12 cellular contexts compared by ENCODE assay signal in the genomic region with DNA sequence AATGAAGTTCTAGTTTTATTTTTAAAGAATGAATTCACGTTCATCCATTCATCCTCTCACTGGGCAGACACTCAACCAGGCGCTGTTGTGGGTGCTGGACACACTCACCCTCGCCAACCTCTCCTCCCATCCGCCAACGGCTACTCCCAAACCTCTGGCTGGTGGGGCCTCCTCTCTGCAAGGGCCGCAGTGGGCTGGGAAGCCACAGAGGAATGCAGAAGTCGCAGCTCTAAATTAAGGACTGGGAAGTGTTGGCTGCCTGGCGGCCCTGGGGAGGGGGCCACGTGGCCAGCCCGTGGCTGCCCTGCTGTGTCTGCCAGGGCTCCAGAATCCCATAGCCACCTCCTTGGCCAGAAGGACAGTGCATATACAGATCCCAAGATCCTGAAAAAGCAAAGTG. TPM values are rescaled to one million over a fixed set of nuclear protein-coding genes. Genes with fewer than 3 reads are reported as not detected.
DNase-seq lines count a peak whose midpoint lies in the region; ATAC-seq and TF ChIP-seq lines count a peak whose summit lies in the region.
"Had no signal": no experiment of that assay in that cellular context is flagged by ENCODE, and none has a peak within 500 bp of the region (broad histone marks: within the 10 kb centered on the region; RNA-seq: fewer than 3 reads in every experiment).

No MANE protein-coding gene starts in this region.

- intact Hi-C loops in activated naive CD4-positive, alpha-beta T cell treated with anti-CD3 and anti-CD28 coated beads for 36 hours (cut with micrococcal nuclease), result loop anchor here (2.0 to 10.0 kb wide), 3 partner anchors 81 to 741 kb away; a partner anchor contains a TSS
- intact Hi-C loops in gastrocnemius medialis (cut with DNase I; ENCODE audit: low total_unique reads), result no loop called here

- no peaks in the 10 kb centered on the region for H3K9me3 Mint-ChIP-seq in activated naive CD4-positive, alpha-beta T cell treated with anti-CD3 and anti-CD28 coated beads for 36 hours
- H3K9me3 Mint-ChIP-seq in effector memory CD8-positive, alpha-beta T cell, result no peaks in the 10 kb centered on the region
- H3K9me3 Mint-ChIP-seq in stimulated activated memory B cell treated with anti-CD40 and anti-IgM and Interleukin-4, amounts not matched to agents 10 μg/mL and 1 μg/mL and 100 μg/mL, for 72 hours, result no peaks in the 10 kb centered on the region
- H3K9me3 Mint-ChIP-seq in mesothelial cell of epicardium, result peaks cover 8% of the 10 kb centered on the region

- no peaks in the 10 kb centered on the region for H3K27me3 ChIP-seq in gastrocnemius medialis

- CTCF ChIA-PET in activated naive CD4-positive, alpha-beta T cell treated with anti-CD3 and anti-CD28 coated beads for 36 hours (lab: Charles Lee), result interaction anchor here (0.9 to 1.7 kb wide), 5 partner anchors 13 to 73 kb away, joined by 3 to 9 read pairs (median 6); no protein-coding TSS in a partner anchor

- TF ChIP-seq POLR2A in gastrocnemius medialis (IDR thresholded peaks at IDR 0.05), result no peak

- H3K36me3 Mint-ChIP-seq in activated naive CD4-positive, alpha-beta T cell treated with anti-CD3 and anti-CD28 coated beads for 36 hours (ENCODE audit: low read depth), result peaks cover 51% of the 10 kb centered on the region
- H3K36me3 Mint-ChIP-seq in effector memory CD8-positive, alpha-beta T cell (ENCODE audit: insufficient read depth), result peaks cover 25% of the 10 kb centered on the region
- H3K36me3 Mint-ChIP-seq in stimulated activated memory B cell treated with anti-CD40 and anti-IgM and Interleukin-4, amounts not matched to agents 10 μg/mL and 1 μg/mL and 100 μg/mL, for 72 hours, result peaks cover 20% of the 10 kb centered on the region
- H3K36me3 Mint-ChIP-seq in mesothelial cell of epicardium, result no peaks in the 10 kb centered on the region

- H3K4me3 Mint-ChIP-seq in activated naive CD4-positive, alpha-beta T cell treated with anti-CD3 and anti-CD28 coated beads for 36 hours, result peak overlapping the region; percentile 86
- H3K4me3 Mint-ChIP-seq in effector memory CD8-positive, alpha-beta T cell, result peak overlapping the region; percentile 81 to 89
- H3K4me3 Mint-ChIP-seq in stimulated activated memory B cell treated with anti-CD40 and anti-IgM and Interleukin-4, amounts not matched to agents 10 μg/mL and 1 μg/mL and 100 μg/mL, for 72 hours, result peak overlapping the region; percentile 76
- no peak overlapping the region for H3K4me3 Mint-ChIP-seq in mesothelial cell of epicardium

- H3K4me1 ChIP-seq in gastrocnemius medialis, result no peaks in the 10 kb centered on the region

- no peaks in the 10 kb centered on the region for H3K27me3 Mint-ChIP-seq in activated naive CD4-positive, alpha-beta T cell treated with anti-CD3 and anti-CD28 coated beads for 36 hours (ENCODE audit: low read depth)
- H3K27me3 Mint-ChIP-seq in effector memory CD8-positive, alpha-beta T cell, result no peaks in the 10 kb centered on the region
- H3K27me3 Mint-ChIP-seq in stimulated activated memory B cell treated with anti-CD40 and anti-IgM and Interleukin-4, amounts not matched to agents 10 μg/mL and 1 μg/mL and 100 μg/mL, for 72 hours, result no peaks in the 10 kb centered on the region
- H3K27me3 Mint-ChIP-seq in mesothelial cell of epicardium (ENCODE audit: low read depth), result no peaks in the 10 kb centered on the region

- ATAC-seq in effector memory CD8-positive, alpha-beta T cell (replicated peaks), result no peak
- no peak for ATAC-seq in stimulated activated memory B cell treated with anti-CD40 and anti-IgM and Interleukin-4, amounts not matched to agents 10 μg/mL and 1 μg/mL and 100 μg/mL, for 72 hours
- no peak for ATAC-seq in gastrocnemius medialis
- ATAC-seq: Panc1 had no signal

- in situ Hi-C loops in gastrocnemius medialis (cut with MboI; ENCODE audit: low sequenced_read_pairs in 4 of 4), result no loop called here

- DNase-seq in activated naive CD4-positive, alpha-beta T cell treated with anti-CD3 and anti-CD28 coated beads for 36 hours, result no peak
- no peak for DNase-seq in activated naive CD4-positive, alpha-beta T cell (lab: John Stamatoyannopoulos, UW)
- DNase-seq in NOMO-1 treated with dmso at 0.1 percent for 144 hours (lab: John Stamatoyannopoulos, UW; ENCODE audit: unreplicated experiment), result peak; percentile 12
- DNase-seq in effector memory CD8-positive, alpha-beta T cell, result no peak
- no peak for DNase-seq in NAMALWA (ENCODE audit: low spot score)
- DNase-seq in mesothelial cell of epicardium (ENCODE audit: low spot score in 2 of 2, unreplicated experiment in 2 of 2), result no peak
- DNase-seq in gastrocnemius medialis, result no peak

- no peak overlapping the region for H3K4me3 ChIP-seq in gastrocnemius medialis
- H3K4me3 ChIP-seq: cardiac muscle cell had no signal

- peaks cover 91% of the 10 kb centered on the region for H3K4me1 Mint-ChIP-seq in activated naive CD4-positive, alpha-beta T cell treated with anti-CD3 and anti-CD28 coated beads for 36 hours (ENCODE audit: low read depth)
- H3K4me1 Mint-ChIP-seq in effector memory CD8-positive, alpha-beta T cell (ENCODE audit: low read depth in 2 of 2), result peaks cover 46 to 63% of the 10 kb centered on the region in 2 donors
- H3K4me1 Mint-ChIP-seq in stimulated activated memory B cell treated with anti-CD40 and anti-IgM and Interleukin-4, amounts not matched to agents 10 μg/mL and 1 μg/mL and 100 μg/mL, for 72 hours, result peaks cover 76% of the 10 kb centered on the region
- H3K4me1 Mint-ChIP-seq in mesothelial cell of epicardium, result peaks cover 14% of the 10 kb centered on the region

- no peak overlapping the region for H3K27ac ChIP-seq in gastrocnemius medialis
- H3K27ac ChIP-seq: cardiac muscle cell had no signal

- peak overlapping the region; percentile 99 for H3K27ac Mint-ChIP-seq in activated naive CD4-positive, alpha-beta T cell treated with anti-CD3 and anti-CD28 coated beads for 36 hours
- peak overlapping the region; percentile 96 to 97 for H3K27ac Mint-ChIP-seq in effector memory CD8-positive, alpha-beta T cell
- peak overlapping the region; percentile 100 for H3K27ac Mint-ChIP-seq in stimulated activated memory B cell treated with anti-CD40 and anti-IgM and Interleukin-4, amounts not matched to agents 10 μg/mL and 1 μg/mL and 100 μg/mL, for 72 hours
- H3K27ac Mint-ChIP-seq in mesothelial cell of epicardium, result no peak overlapping the region

- H3K36me3 ChIP-seq in gastrocnemius medialis, result no peaks in the 10 kb centered on the region
- H3K36me3 ChIP-seq: cardiac muscle cell had no signal

- no peak for TF ChIP-seq CTCF in mesothelial cell of epicardium (IDR thresholded peaks at IDR 0.05; ENCODE audit: unreplicated experiment)
- TF ChIP-seq CTCF in gastrocnemius medialis (IDR thresholded peaks at IDR 0.05 in 4 of 5, conservative IDR thresholded peaks at IDR 0.05 in 1 of 5), result no peak

- no peaks in the 10 kb centered on the region for H3K9me3 ChIP-seq in gastrocnemius medialis

RNA-seq across cellular contexts. Expression of a gene that starts 6.8 kb away (rescaled TPM):
- total RNA-seq in activated naive CD4-positive, alpha-beta T cell treated with anti-CD3 and anti-CD28 coated beads for 36 hours, result 10 to 100 TPM; 62.7 to 68.3 TPM
- total RNA-seq in mesothelial cell of epicardium (2.4 to 3.2 TPM (median 3.1 TPM) in 3 replicates), gastrocnemius medialis (under 1 TPM in 2 of 4 donors, not detected in 2; 0.51 to 0.61 TPM)
- total RNA-seq: cardiac muscle cell, endothelial cell of umbilical vein, osteocyte had no signal

RNA-seq across cellular contexts. Expression of a gene that starts 30.7 kb away (rescaled TPM):
- 10 to 100 TPM; 51.4 to 52.0 TPM for total RNA-seq in activated naive CD4-positive, alpha-beta T cell treated with anti-CD3 and anti-CD28 coated beads for 36 hours
- total RNA-seq in mesothelial cell of epicardium (19.4 to 22.6 TPM (median 20.1 TPM) in 3 replicates), gastrocnemius medialis (10 to 100 TPM; 49.6 to 82.4 (median 70.9) TPM)

Comparison
In these comparisons a context has a peak if more than half of its experiments do, and no peak if none do; other contexts are left out.
1. RNA of a gene that starts 6.8 kb away (total RNA-seq): 62.7 to 68.3 TPM in activated naive CD4-positive, alpha-beta T cell treated with anti-CD3 and anti-CD28 coated beads for 36 hours; 2.4 to 3.2 TPM in mesothelial cell of epicardium and 0.51 to 0.61 TPM in gastrocnemius medialis; every median in the first group is over 10 times any median in the second.